3 cellular contexts compared by ENCODE assay signal in genomic region chrX:155495134-155495533, GRCh38. TPM values are rescaled to one million over a fixed set of nuclear protein-coding genes. Genes with fewer than 3 reads are reported as not detected.
"Had no signal": no experiment of that assay in that cellular context is flagged by ENCODE, and none has a peak within 500 bp of the region (broad histone marks: within the 10 kb centered on the region; RNA-seq: fewer than 3 reads in every experiment).

No MANE protein-coding gene starts in this region.

RNA-seq across cellular contexts. Expression of gene F8A3, which starts 36.7 kb away (rescaled TPM):
- total RNA-seq: Right ventricle myocardium inferior, Right ventricle myocardium superior, SJCRH30 had no signal
